ENCODE assay signal across 11 cellular contexts in the genomic region with DNA sequence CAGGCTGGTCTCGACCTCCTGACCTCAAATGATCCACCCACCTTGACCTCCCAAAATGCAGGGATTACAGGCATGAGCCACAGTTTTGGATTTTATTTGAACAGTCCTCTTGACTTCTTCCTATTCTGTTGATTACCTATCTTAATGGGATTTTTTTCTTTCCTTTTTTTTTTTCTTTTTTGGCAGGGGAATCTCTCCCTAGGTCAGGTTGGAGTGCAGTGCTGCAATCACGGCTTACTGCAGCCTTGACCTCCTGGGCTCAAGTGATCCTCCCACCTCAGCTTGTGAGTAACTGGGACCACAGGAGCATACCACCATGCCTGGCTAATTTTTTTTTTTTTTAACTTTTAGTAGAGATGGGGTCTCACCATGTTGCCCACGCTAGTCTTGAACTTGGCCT. TPM values are rescaled to one million over a fixed set of nuclear protein-coding genes. Genes with fewer than 3 reads are reported as not detected.
DNase-seq lines count a peak whose midpoint lies in the region; ATAC-seq, FAIRE-seq and TF ChIP-seq lines count a peak whose summit lies in the region.
"Had no signal": no experiment of that assay in that cellular context is flagged by ENCODE, and none has a peak within 500 bp of the region (broad histone marks: within the 10 kb centered on the region; RNA-seq: fewer than 3 reads in every experiment).

No MANE protein-coding gene starts in this region.

- H3K27ac Mint-ChIP-seq in activated CD8-positive, alpha-beta memory T cell treated with anti-CD3 and anti-CD28 coated beads, Interleukin-2, amount 10 ng/mL, durations not matched to agents 7 days and 5 days, result peak overlapping the region; percentile 74

- H3K27ac ChIP-seq in ACC112 (ENCODE audit: low read depth, low read length) (peak overlapping the region; percentile 92), keratinocyte (ENCODE audit: control insufficient read depth, insufficient read depth, low read length) (no peak overlapping the region), substantia nigra (ENCODE audit: low read depth, low read length, poor library complexity, severe bottlenecking) (no peak overlapping the region)

- no peaks in the 10 kb centered on the region for H3K27me3 Mint-ChIP-seq in activated CD8-positive, alpha-beta memory T cell treated with anti-CD3 and anti-CD28 coated beads, Interleukin-2, amount 10 ng/mL, durations not matched to agents 7 days and 5 days

- H3K4me3 Mint-ChIP-seq in activated CD8-positive, alpha-beta memory T cell treated with anti-CD3 and anti-CD28 coated beads, Interleukin-2, amount 10 ng/mL, durations not matched to agents 7 days and 5 days, result peak overlapping the region; percentile 96

- peaks cover 49% of the 10 kb centered on the region for H3K36me3 Mint-ChIP-seq in activated CD8-positive, alpha-beta memory T cell treated with anti-CD3 and anti-CD28 coated beads, Interleukin-2, amount 10 ng/mL, durations not matched to agents 7 days and 5 days

- H3K4me3 ChIP-seq in ACC112 (ENCODE audit: low read depth, low read length) (peak overlapping the region; percentile 95), GM12865 (ENCODE audit: low read depth, low read length) (0 out of 2 replicates have a peak overlapping the region, but pooled peaks have one; percentile 3), keratinocyte (ENCODE audit: control insufficient read depth in 2 of 3, extremely low read depth in 1 of 3, insufficient read depth in 2 of 3, low read depth in 1 of 3, low read length in 3 of 3) (no peak overlapping the region)

- H3K4me2 ChIP-seq in keratinocyte (ENCODE audit: control insufficient read depth, extremely low read depth, insufficient read depth, low read depth, low read length), result peak overlapping the region; percentile 78

- H2AFZ ChIP-seq in ACC112 (ENCODE audit: low read length, unreplicated experiment) (no peak overlapping the region), keratinocyte (ENCODE audit: control insufficient read depth, low read length) (no peak overlapping the region)

- DNase-seq in GM12865 (ENCODE audit: low read depth) (no peak), keratinocyte (ENCODE audit: low read depth, low spot score) (no peak), NCI-H2171 (lab: John Stamatoyannopoulos, UW) (no peak), substantia nigra (lab: John Stamatoyannopoulos, UW) (no peak)
- no peak for DNase-seq in activated CD8-positive, alpha-beta memory T cell treated with anti-CD3 and anti-CD28 coated beads, Interleukin-2, amount 10 ng/mL, durations not matched to agents 7 days and 5 days
- DNase-seq: activated gamma-delta T cell; DMS79; effector memory CD4-positive, alpha-beta T cell had no signal

- dilution Hi-C loops in keratinocyte (cut with MboI; ENCODE audit: extremely low pct_ligation_motif_present, low sequenced_read_pairs), result no loop called here

- peaks cover 24% of the 10 kb centered on the region for H3K4me1 ChIP-seq in ACC112 (ENCODE audit: control insufficient read depth, insufficient read depth, low read length, unreplicated experiment)
- H3K4me1 ChIP-seq in keratinocyte (ENCODE audit: control insufficient read depth, extremely low read depth, insufficient read depth, low read length), result peaks cover 42% of the 10 kb centered on the region

- no peak overlapping the region for H3K9ac ChIP-seq in keratinocyte (ENCODE audit: control insufficient read depth, extremely low read depth, insufficient read depth, low read length)

- CTCF ChIA-PET in activated CD8-positive, alpha-beta memory T cell treated with anti-CD3 and anti-CD28 coated beads, Interleukin-2, amount 10 ng/mL, durations not matched to agents 7 days and 5 days (lab: Charles Lee), result interaction anchor here (1.2 to 1.8 kb wide), 4 partner anchors 9 to 23 kb away, joined by 3 to 8 read pairs (median 6); a partner anchor contains a TSS

- no peaks in the 10 kb centered on the region for H3K9me3 Mint-ChIP-seq in activated CD8-positive, alpha-beta memory T cell treated with anti-CD3 and anti-CD28 coated beads, Interleukin-2, amount 10 ng/mL, durations not matched to agents 7 days and 5 days (ENCODE audit: low read depth)

- no peaks in the 10 kb centered on the region for H3K27me3 ChIP-seq in ACC112 (ENCODE audit: insufficient read depth, low read length)
- H3K27me3 ChIP-seq in keratinocyte (ENCODE audit: control insufficient read depth, extremely low read depth, insufficient read depth, low read length), result no peaks in the 10 kb centered on the region

- H3K79me2 ChIP-seq in ACC112 (ENCODE audit: control insufficient read depth, insufficient read depth, low read length, unreplicated experiment) (peaks cover 70% of the 10 kb centered on the region), keratinocyte (ENCODE audit: control insufficient read depth, insufficient read depth, low read length) (peaks cover 77% of the 10 kb centered on the region)

- TF ChIP-seq CTCF in GM12865 (IDR thresholded peaks at IDR 0.05; ENCODE audit: insufficient read depth, low read depth, low read length, missing control alignments), result no peak
- TF ChIP-seq CTCF in keratinocyte (optimal IDR thresholded peaks at IDR 0.05 in 1 of 3, IDR thresholded peaks at IDR 0.05 in 1 of 3, conservative IDR thresholded peaks at IDR 0.05 in 1 of 3; ENCODE audit: extremely low read depth in 1 of 3, insufficient read depth in 2 of 3, low read length in 3 of 3), result no peak

- H3K4me1 Mint-ChIP-seq in activated CD8-positive, alpha-beta memory T cell treated with anti-CD3 and anti-CD28 coated beads, Interleukin-2, amount 10 ng/mL, durations not matched to agents 7 days and 5 days, result peaks cover 69% of the 10 kb centered on the region

- H3K36me3 ChIP-seq in ACC112 (ENCODE audit: insufficient read depth, low read length) (no peaks in the 10 kb centered on the region), keratinocyte (ENCODE audit: control insufficient read depth in 2 of 2, extremely low read depth in 1 of 2, insufficient read depth in 2 of 2, low read length in 2 of 2) (peaks cover 4 to 28% of the 10 kb centered on the region in 2 experiments)

- FAIRE-seq in keratinocyte (lab: Jason Lieb, UNC), result no peak

- H4K20me1 ChIP-seq in keratinocyte (ENCODE audit: control insufficient read depth, extremely low read depth, insufficient read depth, low read length), result peaks cover 28% of the 10 kb centered on the region

- ATAC-seq in activated CD8-positive, alpha-beta memory T cell treated with anti-CD3 and anti-CD28 coated beads, Interleukin-2, amount 10 ng/mL, durations not matched to agents 7 days and 5 days, result no peak
- ATAC-seq in GM21423 (IDR thresholded peaks at IDR 0.05; ENCODE audit: unreplicated experiment) (no peak), GM19023 (IDR thresholded peaks at IDR 0.05; ENCODE audit: unreplicated experiment) (no peak)

- H3K9me1 ChIP-seq in keratinocyte (ENCODE audit: control insufficient read depth, extremely low read depth, insufficient read depth, low read length), result peaks cover under 1% of the 10 kb centered on the region

- H3K9me3 ChIP-seq in keratinocyte (ENCODE audit: control insufficient read depth, low read depth, low read length), result no peaks in the 10 kb centered on the region

RNA-seq across cellular contexts. Expression of a gene that starts 2.8 kb away (rescaled TPM):
- total RNA-seq in activated CD8-positive, alpha-beta memory T cell treated with anti-CD3 and anti-CD28 coated beads, Interleukin-2, amount 10 ng/mL, durations not matched to agents 7 days and 5 days, result 100 to 1,000 TPM; 215 to 293 TPM
- polyA plus RNA-seq in keratinocyte, result 50.9 to 114 TPM (median 80.3 TPM) in 3 replicates
- polyA plus RNA-seq in keratinocyte (2011; ENCODE audit: low read depth), result 73.3 TPM
- polyA plus RNA-seq in keratinocyte (2011; cell fraction: cytosol; rRNA removed), result 40.3 and 79.7 TPM in 2 replicates
- 29.2 and 38.5 TPM in 2 replicates for polyA plus RNA-seq in keratinocyte (2011; cell fraction: nucleus; rRNA removed)
- 66.8 and 94.0 TPM in 2 replicates for polyA plus RNA-seq in keratinocyte (2012; ENCODE audit: low replicate concordance)
- 37.6 to 70.6 TPM (median 57.1 TPM) in 3 replicates for polyA minus RNA-seq in keratinocyte
- polyA minus RNA-seq in keratinocyte (2011; cell fraction: cytosol; rRNA and poly(A)+ RNA removed), result 33.2 TPM
- polyA minus RNA-seq in keratinocyte (2011; cell fraction: nucleus; rRNA and poly(A)+ RNA removed), result 17.4 and 23.7 TPM in 2 replicates

RNA-seq across cellular contexts. Expression of a gene that starts 22.5 kb away (rescaled TPM):
- 100 to 1,000 TPM; 183 to 220 TPM for total RNA-seq in activated CD8-positive, alpha-beta memory T cell treated with anti-CD3 and anti-CD28 coated beads, Interleukin-2, amount 10 ng/mL, durations not matched to agents 7 days and 5 days
- polyA plus RNA-seq in keratinocyte, result 53.6 to 92.4 TPM (median 59.2 TPM) in 3 replicates
- polyA plus RNA-seq in keratinocyte (2011; ENCODE audit: low read depth), result 118 TPM
- polyA plus RNA-seq in keratinocyte (2011; cell fraction: cytosol; rRNA removed), result 38.5 and 95.8 TPM in 2 replicates
- polyA plus RNA-seq in keratinocyte (2011; cell fraction: nucleus; rRNA removed), result 36.0 and 41.8 TPM in 2 replicates
- polyA plus RNA-seq in keratinocyte (2012; ENCODE audit: low replicate concordance), result 47.0 and 53.2 TPM in 2 replicates
- 22.5 to 141 TPM (median 61.8 TPM) in 3 replicates for polyA minus RNA-seq in keratinocyte
- 49.3 TPM for polyA minus RNA-seq in keratinocyte (2011; cell fraction: cytosol; rRNA and poly(A)+ RNA removed)
- polyA minus RNA-seq in keratinocyte (2011; cell fraction: nucleus; rRNA and poly(A)+ RNA removed), result 18.6 and 32.9 TPM in 2 replicates

RNA-seq across cellular contexts. Expression of a gene that starts 53.5 kb away (rescaled TPM):
- total RNA-seq in activated CD8-positive, alpha-beta memory T cell treated with anti-CD3 and anti-CD28 coated beads, Interleukin-2, amount 10 ng/mL, durations not matched to agents 7 days and 5 days, result 10 to 100 TPM; 69.5 to 76.1 TPM
- 66.0 to 116 TPM (median 80.6 TPM) in 3 replicates for polyA plus RNA-seq in keratinocyte
- polyA plus RNA-seq in keratinocyte (2011; ENCODE audit: low read depth), result 34.6 TPM
- 64.0 and 106 TPM in 2 replicates for polyA plus RNA-seq in keratinocyte (2011; cell fraction: cytosol; rRNA removed)
- 18.4 and 22.2 TPM in 2 replicates for polyA plus RNA-seq in keratinocyte (2011; cell fraction: nucleus; rRNA removed)
- 42.4 and 107 TPM in 2 replicates for polyA plus RNA-seq in keratinocyte (2012; ENCODE audit: low replicate concordance)
- 3.0 to 17.0 TPM (median 6.6 TPM) in 3 replicates for polyA minus RNA-seq in keratinocyte
- polyA minus RNA-seq in keratinocyte (2011; cell fraction: cytosol; rRNA and poly(A)+ RNA removed), result 40.5 TPM
- 2.3 and 6.6 TPM in 2 replicates for polyA minus RNA-seq in keratinocyte (2011; cell fraction: nucleus; rRNA and poly(A)+ RNA removed)

Comparison
In these comparisons a context has a peak if more than half of its experiments do, and no peak if none do; other contexts are left out.
1. H3K4me3 ChIP-seq: peak in ACC112 (single experiment) and GM12865 (single experiment); none in keratinocyte (0 of 3).